ENCODE assay signal across 8 cellular contexts in genomic region chr4:40055873-40056721, GRCh38. TPM values are rescaled to one million over a fixed set of nuclear protein-coding genes. Genes with fewer than 3 reads are reported as not detected.
DNase-seq lines count a peak whose midpoint lies in the region; ATAC-seq and TF ChIP-seq lines count a peak whose summit lies in the region.

No MANE protein-coding gene starts in this region.

- peak overlapping the region; percentile 85 for H3K4me3 Mint-ChIP-seq in Calu3 (ENCODE audit: low read depth, unreplicated experiment)

- ATAC-seq in GM21786 (IDR thresholded peaks at IDR 0.05; ENCODE audit: unreplicated experiment): peak; percentile 15

- H3K9me3 Mint-ChIP-seq in Calu3 (ENCODE audit: low read depth, unreplicated experiment): no peaks in the 10 kb centered on the region

- TF ChIP-seq CTCF in Calu3 (IDR thresholded peaks at IDR 0.05; ENCODE audit: unreplicated experiment): no peak
- TF ChIP-seq CTCF in brain microvascular endothelial cell (IDR thresholded peaks at IDR 0.05; ENCODE audit: low read depth, low read length, missing control alignments): peak; percentile 4

- CTCF ChIA-PET in Calu3 (lab: Charles Lee): interaction anchor here (0.6 to 1.4 kb wide), 5 partner anchors 8 to 1108 kb away, joined by 4 to 6 read pairs (median 5); no protein-coding TSS in a partner anchor

- H3K27ac ChIP-seq in brain microvascular endothelial cell: peak overlapping the region; percentile 94

- in situ Hi-C loops in brain microvascular endothelial cell (cut with HindIII; ENCODE audit: low pct_ligation_motif_present, low sequenced_read_pairs): no loop called here

- peaks cover 2% of the 10 kb centered on the region for H3K9me3 ChIP-seq in iPS-18c (ENCODE audit: control insufficient read depth, insufficient read depth, low read length)
- no peaks in the 10 kb centered on the region for H3K9me3 ChIP-seq in skeletal muscle satellite cell (replicated peaks; ENCODE audit: low read length)

- no peaks in the 10 kb centered on the region for H3K27me3 ChIP-seq in brain microvascular endothelial cell (replicated peaks)
- no peaks in the 10 kb centered on the region for H3K27me3 ChIP-seq in skeletal muscle satellite cell (ENCODE audit: control insufficient read depth, insufficient read depth, low read length)

- H3K27ac Mint-ChIP-seq in Calu3 (ENCODE audit: unreplicated experiment): peak overlapping the region; percentile 82

- H3K4me1 ChIP-seq in skeletal muscle satellite cell (ENCODE audit: control insufficient read depth, insufficient read depth, low read length): peaks cover 17% of the 10 kb centered on the region

- H3K4me3 ChIP-seq in brain microvascular endothelial cell (ENCODE audit: low read depth, low read length): peak overlapping the region; percentile 65
- peak overlapping the region; percentile 40 for H3K4me3 ChIP-seq in iPS-18c (ENCODE audit: insufficient read depth, low read depth, low read length)
- peak overlapping the region; percentile 93 for H3K4me3 ChIP-seq in skeletal muscle satellite cell (ENCODE audit: low read length)

- intact Hi-C loops in Calu3 (cut with micrococcal nuclease; ENCODE audit: unreplicated experiment): loop anchor here (2.0 kb wide), 1 partner anchor 261 kb away; no protein-coding TSS in a partner anchor

- peak; percentile 59 for DNase-seq in Calu3
- peak; percentile 34 for DNase-seq in NCI-H1048 (lab: John Stamatoyannopoulos, UW)
- peak; percentile 77 for DNase-seq in UCSD-AML1 (lab: John Stamatoyannopoulos, UW; ENCODE audit: unreplicated experiment)
- DNase-seq in brain microvascular endothelial cell: peak; percentile 80
- DNase-seq in middle frontal gyrus (ENCODE audit: extremely low spot score, low spot score): no peak

- peaks cover 31% of the 10 kb centered on the region for H3K36me3 Mint-ChIP-seq in Calu3 (ENCODE audit: insufficient read depth, unreplicated experiment)

- H3K4me2 ChIP-seq in skeletal muscle satellite cell (ENCODE audit: low read length): peak overlapping the region; percentile 90

- H3K36me3 ChIP-seq in brain microvascular endothelial cell (replicated peaks) (no peaks in the 10 kb centered on the region), skeletal muscle satellite cell (ENCODE audit: insufficient read depth, low read length) (no peaks in the 10 kb centered on the region)

- no peaks in the 10 kb centered on the region for H3K4me1 Mint-ChIP-seq in Calu3 (ENCODE audit: low read depth, unreplicated experiment)

- BruUV-seq in Calu3 (replicated peaks; lab: Mats Ljungman, UMichigan): no TSS peak

- H3K27me3 Mint-ChIP-seq in Calu3 (ENCODE audit: unreplicated experiment): no peaks in the 10 kb centered on the region

- H3K9ac ChIP-seq in skeletal muscle satellite cell (ENCODE audit: low read depth, low read length): peak overlapping the region; percentile 99

RNA-seq across cellular contexts. Expression of gene N4BP2, which starts 0.6 kb away (rescaled TPM):
- total RNA-seq in Calu3 (2022): 5.0 and 5.3 TPM in 2 replicates
- total RNA-seq in skeletal muscle satellite cell (2012; rRNA removed): 5.3 and 7.0 TPM in 2 replicates

Comparison
In these comparisons a context has a peak if more than half of its experiments do, and no peak if none do; other contexts are left out.
1. H3K4me3 ChIP-seq: peak in every context shown above with its lines; median percentile 93 in skeletal muscle satellite cell; 65 in brain microvascular endothelial cell; 40 in iPS-18c.